ENCODE assay signal across 31 cellular contexts in genomic region chr6:4178737-4179333, GRCh38.
"Had no signal": no experiment of that assay in that cellular context is flagged by ENCODE, and none has a peak within 500 bp of the region (broad histone marks: within the 10 kb centered on the region; RNA-seq: fewer than 3 reads in every experiment).

No MANE protein-coding gene starts in this region.

- H3K27ac Mint-ChIP-seq: activated CD4-positive, alpha-beta memory T cell treated with anti-CD3 and anti-CD28 coated beads, Interleukin-2, amount 10 ng/mL, durations not matched to agents 7 days and 5 days; activated CD4-positive, alpha-beta T cell treated with anti-CD3 and anti-CD28 coated beads for 36 hours; activated naive CD4-positive, alpha-beta T cell treated with anti-CD3 and anti-CD28 coated beads for 36 hours; activated naive CD8-positive, alpha-beta T cell; activated T-helper 17 cell treated with anti-CD3 and anti-CD28 coated beads, Interleukin-2, amount 50 U/mL, for 72 hours; brain; T-cell had no signal

- H3K4me1 Mint-ChIP-seq: activated CD4-positive, alpha-beta memory T cell treated with anti-CD3 and anti-CD28 coated beads, Interleukin-2, amount 10 ng/mL, durations not matched to agents 7 days and 5 days; activated CD4-positive, alpha-beta T cell treated with anti-CD3 and anti-CD28 coated beads for 36 hours; brain; central memory CD8-positive, alpha-beta T cell; T-cell had no signal

- H3K27me3 Mint-ChIP-seq: brain had no signal

- H3K27me3 ChIP-seq: MG63, Peyer's patch, SJSA1 had no signal

- H3K4me3 ChIP-seq: MG63, Peyer's patch, SJSA1 had no signal

- H3K36me3 Mint-ChIP-seq: activated naive CD8-positive, alpha-beta T cell; brain; T-cell had no signal

- H3K4me1 ChIP-seq: Peyer's patch, SJSA1 had no signal

- H3K36me3 ChIP-seq: MG63, Peyer's patch, SJSA1 had no signal

- FAIRE-seq: astrocyte, TTC549 had no signal

- H3K4me3 Mint-ChIP-seq: activated CD4-positive, alpha-beta memory T cell treated with anti-CD3 and anti-CD28 coated beads, Interleukin-2, amount 10 ng/mL, durations not matched to agents 7 days and 5 days; activated CD4-positive, alpha-beta T cell treated with anti-CD3 and anti-CD28 coated beads for 36 hours; activated naive CD4-positive, alpha-beta T cell treated with anti-CD3 and anti-CD28 coated beads for 36 hours; activated naive CD8-positive, alpha-beta T cell; activated T-helper 17 cell treated with anti-CD3 and anti-CD28 coated beads, Interleukin-2, amount 50 U/mL, for 72 hours; brain; central memory CD8-positive, alpha-beta T cell; T-cell had no signal

- H3K9me3 ChIP-seq: MG63, Peyer's patch, SJSA1 had no signal

- ATAC-seq: activated CD4-positive, alpha-beta T cell treated with anti-CD3 and anti-CD28 coated beads for 36 hours; activated T-helper 17 cell treated with anti-CD3 and anti-CD28 coated beads, Interleukin-2, amount 50 U/mL, for 72 hours; T-cell had no signal

- H3K9me3 Mint-ChIP-seq: activated CD4-positive, alpha-beta memory T cell treated with anti-CD3 and anti-CD28 coated beads, Interleukin-2, amount 10 ng/mL, durations not matched to agents 7 days and 5 days; activated naive CD4-positive, alpha-beta T cell treated with anti-CD3 and anti-CD28 coated beads for 36 hours; activated T-helper 17 cell treated with anti-CD3 and anti-CD28 coated beads, Interleukin-2, amount 50 U/mL, for 72 hours; central memory CD8-positive, alpha-beta T cell; T-cell had no signal

- DNase-seq: activated CD4-positive, alpha-beta memory T cell treated with anti-CD3 and anti-CD28 coated beads, Interleukin-2, amount 10 ng/mL, durations not matched to agents 7 days and 5 days; activated CD4-positive, alpha-beta T cell treated with anti-CD3 and anti-CD28 coated beads for 36 hours; activated CD4-positive, alpha-beta T cell treated with anti-CD3 and anti-CD28 coated beads, Interleukin-2, amount 50 U/mL, for 1 hour; activated gamma-delta T cell; activated naive CD4-positive, alpha-beta T cell treated with anti-CD3 and anti-CD28 coated beads for 36 hours; activated T-cell treated with anti-CD3 and anti-CD28 coated beads for 4 hours; activated T-cell treated with anti-CD3 and anti-CD28 coated beads, Interleukin-2, amount 50 U/mL, for 48 hours; amygdala; KG1; MG63; MV-4-11; NCI-H1092 treated with DMSO at 0.1 percent for 48 hours; NCI-H1417 treated with DMSO at 0.1 percent for 48 hours; NCI-H1694; NCI-H2029; NCI-H2107; NCI-H2171 treated with DMSO at 0.1 percent for 48 hours; NCI-H226; NCI-H526 treated with DMSO at 0.1 percent for 48 hours; Peyer's patch; Right ventricle myocardium superior; T-cell; T-helper 2 cell; T1000 had no signal
